ENCODE assay signal across 21 cellular contexts in genomic region chr11:13324709-13325108, GRCh38. TPM values are rescaled to one million over a fixed set of nuclear protein-coding genes. Genes with fewer than 3 reads are reported as not detected.
A peak's percentile ranks its signal among the peaks of the same experiment; 100 is the strongest.
DNase-seq lines count a peak whose midpoint lies in the region; TF ChIP-seq lines count a peak whose summit lies in the region.
"Had no signal": no experiment of that assay in that cellular context is flagged by ENCODE, and none has a peak within 500 bp of the region (broad histone marks: within the 10 kb centered on the region; RNA-seq: fewer than 3 reads in every experiment).

No MANE protein-coding gene starts in this region.

- H3K27ac Mint-ChIP-seq in CD8-positive, alpha-beta memory T cell, result peak overlapping the region; percentile 0 to 96 (median 25)
- H3K27ac Mint-ChIP-seq in nephron, result peak overlapping the region; percentile 1 to 85 (median 84)
- H3K27ac Mint-ChIP-seq: HFFc6 had no signal

- H3K4me2 ChIP-seq in smooth muscle cell, result no peak overlapping the region

- peaks cover 0 to 66% (median 15%) of the 10 kb centered on the region in 3 donors for H3K36me3 Mint-ChIP-seq in CD8-positive, alpha-beta memory T cell
- no peaks in the 10 kb centered on the region for H3K36me3 Mint-ChIP-seq in nephron (ENCODE audit: low read depth)
- H3K36me3 Mint-ChIP-seq: activated naive CD4-positive, alpha-beta T cell treated with anti-CD3 and anti-CD28 coated beads, Interleukin-2, amount 50 U/mL, for 72 hours had no signal

- peaks cover 18% of the 10 kb centered on the region for H4K20me1 ChIP-seq in smooth muscle cell (ENCODE audit: low read depth)

- POLR2A ChIA-PET in CD8-positive, alpha-beta memory T cell (lab: Charles Lee), result no interaction called here

- H3K4me1 Mint-ChIP-seq in CD8-positive, alpha-beta memory T cell, result peaks cover 66 to 81% (median 68%) of the 10 kb centered on the region in 3 donors
- H3K4me1 Mint-ChIP-seq in nephron, result peaks cover 21% of the 10 kb centered on the region

- H3K4me3 Mint-ChIP-seq in CD8-positive, alpha-beta memory T cell, result peak overlapping the region in 1 of 7 donors; percentile 54
- no peak overlapping the region for H3K4me3 Mint-ChIP-seq in nephron
- H3K4me3 Mint-ChIP-seq: HFFc6 had no signal

- H3K36me3 ChIP-seq in CD8-positive, alpha-beta memory T cell (ENCODE audit: insufficient read depth, low read length), result peaks cover 7% of the 10 kb centered on the region
- no peaks in the 10 kb centered on the region for H3K36me3 ChIP-seq in smooth muscle cell (ENCODE audit: low read depth)
- H3K36me3 ChIP-seq: ovary had no signal

- H3K27ac ChIP-seq in CD8-positive, alpha-beta memory T cell (ENCODE audit: low read depth, low read length), result no peak overlapping the region
- H3K27ac ChIP-seq in smooth muscle cell (ENCODE audit: low read depth), result no peak overlapping the region
- H3K27ac ChIP-seq: esophagus muscularis mucosa, ovary, testis had no signal

- TF ChIP-seq CTCF in nephron (IDR thresholded peaks at IDR 0.05; ENCODE audit: unreplicated experiment in 3 of 3) (no peak), smooth muscle cell (IDR thresholded peaks at IDR 0.05; ENCODE audit: borderline replicate concordance, insufficient read depth, poor library complexity, severe bottlenecking) (no peak)

- peaks cover 8% of the 10 kb centered on the region for H3K79me2 ChIP-seq in smooth muscle cell (ENCODE audit: low read depth)

- H3K27me3 ChIP-seq in CD8-positive, alpha-beta memory T cell (ENCODE audit: insufficient read depth, low read length, poor library complexity, severe bottlenecking), result no peaks in the 10 kb centered on the region
- no peaks in the 10 kb centered on the region for H3K27me3 ChIP-seq in smooth muscle cell (ENCODE audit: low read depth)
- H3K27me3 ChIP-seq: esophagus muscularis mucosa, ovary, testis had no signal

- CTCF ChIA-PET in CD8-positive, alpha-beta memory T cell (lab: Charles Lee), result no interaction called here

- H3K9me3 ChIP-seq in CD8-positive, alpha-beta memory T cell (ENCODE audit: low read length), result no peaks in the 10 kb centered on the region
- no peaks in the 10 kb centered on the region for H3K9me3 ChIP-seq in smooth muscle cell (replicated peaks; ENCODE audit: low read depth)
- H3K9me3 ChIP-seq: esophagus muscularis mucosa, ovary, testis had no signal

- H3K4me1 ChIP-seq in CD8-positive, alpha-beta memory T cell (ENCODE audit: insufficient read depth, low read length), result no peaks in the 10 kb centered on the region
- H3K4me1 ChIP-seq in smooth muscle cell (ENCODE audit: low read depth), result no peaks in the 10 kb centered on the region
- H3K4me1 ChIP-seq: testis had no signal

- WGBS in smooth muscle cell (ENCODE audit: low lambda C conversion rate), result 75% methylated on average over 5 of the region's 5 CpGs

- H2AFZ ChIP-seq in smooth muscle cell (ENCODE audit: low read depth), result no peak overlapping the region

- DNase-seq in Ammon's horn (ENCODE audit: low spot score) (peak; percentile 43), cerebellar cortex (ENCODE audit: low spot score) (peak; percentile 28), smooth muscle cell (lab: John Stamatoyannopoulos, UW; ENCODE audit: unreplicated experiment) (no peak), SKM-1 treated with dmso at 0.1 percent for 144 hours (lab: John Stamatoyannopoulos, UW; ENCODE audit: unreplicated experiment) (no peak), NCI-H1930 (lab: John Stamatoyannopoulos, UW) (no peak)
- DNase-seq in CD8-positive, alpha-beta memory T cell, result no peak
- DNase-seq: activated CD8-positive, alpha-beta memory T cell treated with anti-CD3 and anti-CD28 coated beads for 24 hours; DMS79; HFFc6; KBM-7; mammary epithelial cell; MM.1S; NCI-H226; NCI-H774; ovary; T-helper 1 cell; testis had no signal

- H3F3A ChIP-seq in smooth muscle cell (ENCODE audit: low read depth), result no peaks in the 10 kb centered on the region

- H3K4me3 ChIP-seq in CD8-positive, alpha-beta memory T cell (ENCODE audit: low read length), result no peak overlapping the region
- H3K4me3 ChIP-seq in smooth muscle cell, result no peak overlapping the region
- H3K4me3 ChIP-seq: esophagus muscularis mucosa, ovary, testis had no signal

- peaks cover 0 to 1% of the 10 kb centered on the region in 2 donors for H3K27me3 Mint-ChIP-seq in CD8-positive, alpha-beta memory T cell
- peaks cover 3% of the 10 kb centered on the region for H3K27me3 Mint-ChIP-seq in nephron (ENCODE audit: low read depth)

- no peaks in the 10 kb centered on the region for H3K9me3 Mint-ChIP-seq in CD8-positive, alpha-beta memory T cell
- H3K9me3 Mint-ChIP-seq in nephron, result no peaks in the 10 kb centered on the region
- H3K9me3 Mint-ChIP-seq: activated naive CD4-positive, alpha-beta T cell treated with anti-CD3 and anti-CD28 coated beads, Interleukin-2, amount 50 U/mL, for 72 hours; HFFc6 had no signal

- no peak overlapping the region for H3K9ac ChIP-seq in smooth muscle cell (ENCODE audit: low read depth)

RNA-seq across cellular contexts. Expression of gene BMAL1, which starts 47.1 kb away (rescaled TPM):
- total RNA-seq in CD8-positive, alpha-beta memory T cell, result 10 to 100 TPM; 25.2 to 29.4 TPM
- polyA plus RNA-seq in CD8-positive, alpha-beta memory T cell, result 29.2 TPM
- total RNA-seq in smooth muscle cell, result 24.5 and 27.2 TPM in 2 replicates
- 9.9 and 21.2 TPM in 2 replicates for polyA plus RNA-seq in smooth muscle cell
- total RNA-seq: OCI-LY7 had no signal

Comparison
In these comparisons a context has a peak if more than half of its experiments do, and no peak if none do; other contexts are left out.
1. DNase-seq: peak in Ammon's horn (single experiment) and cerebellar cortex (single experiment); none in CD8-positive, alpha-beta memory T cell (0 of 5), smooth muscle cell (single experiment), SKM-1 treated with dmso at 0.1 percent for 144 hours (single experiment) and NCI-H1930 (0 of 2).